13 cellular contexts compared by ENCODE assay signal in genomic region chr15:64232400-64232799, GRCh38.
A peak's percentile ranks its signal among the peaks of the same experiment; 100 is the strongest.
DNase-seq lines count a peak whose midpoint lies in the region; FAIRE-seq and TF ChIP-seq lines count a peak whose summit lies in the region.
"Had no signal": no experiment of that assay in that cellular context is flagged by ENCODE, and none has a peak within 500 bp of the region (broad histone marks: within the 10 kb centered on the region; RNA-seq: fewer than 3 reads in every experiment).

No MANE protein-coding gene starts in this region.

- peak; percentile 90 for DNase-seq in ELR (ENCODE audit: low read depth)
- DNase-seq in PC-9: peak in 1 of 2 experiments; percentile 56
- no peak for DNase-seq in endothelial cell of umbilical vein (ENCODE audit: low read depth, low spot score)
- no peak for DNase-seq in osteoblast (ENCODE audit: insufficient read length, low spot score, missing footprints)
- DNase-seq in activated CD4-positive, alpha-beta T cell treated with anti-CD3 and anti-CD28 coated beads for 48 hours: no peak
- DNase-seq in KG1 (lab: John Stamatoyannopoulos, UW): no peak
- DNase-seq in NCI-H2171 (lab: John Stamatoyannopoulos, UW): no peak
- DNase-seq in NCI-H187 (lab: John Stamatoyannopoulos, UW): no peak
- DNase-seq: activated CD4-positive, alpha-beta memory T cell treated with anti-CD3 and anti-CD28 coated beads for 36 hours; activated effector memory CD4-positive, alpha-beta T cell treated with Interleukin-2 at 50 U/mL for 16 hours; NCI-H2227 treated with DMSO at 0.1 percent for 48 hours; stomach had no signal

- H3K4me3 ChIP-seq in PC-9 (no peak overlapping the region), endothelial cell of umbilical vein (replicated peaks in 1 of 3; ENCODE audit: insufficient read depth in 1 of 3, low read depth in 1 of 3, low read length in 3 of 3) (no peak overlapping the region), osteoblast (ENCODE audit: insufficient read depth, low read length) (no peak overlapping the region)
- H3K4me3 ChIP-seq: stomach had no signal

- dilution Hi-C loops in endothelial cell of umbilical vein (cut with MboI; ENCODE audit: extremely low pct_ligation_motif_present, low sequenced_read_pairs): no loop called here

- H3K27ac ChIP-seq in PC-9 (peak overlapping the region; percentile 37), endothelial cell of umbilical vein (ENCODE audit: insufficient read depth, low read depth, low read length) (no peak overlapping the region), osteoblast (ENCODE audit: low read depth, low read length) (peak overlapping the region; percentile 52)
- H3K27ac ChIP-seq: C4-2B, stomach had no signal

- H3K79me2 ChIP-seq in PC-9 (ENCODE audit: low read depth) (no peaks in the 10 kb centered on the region; the same call in 1 of the 2 replicates), endothelial cell of umbilical vein (ENCODE audit: control insufficient read depth, insufficient read depth, low read length) (peaks cover 2% of the 10 kb centered on the region), osteoblast (ENCODE audit: insufficient read depth, low read length) (peaks cover 60% of the 10 kb centered on the region)

- H3K9me2 ChIP-seq in PC-9 (ENCODE audit: insufficient read depth): no peaks in the 10 kb centered on the region

- H3K4me2 ChIP-seq in PC-9 (peak overlapping the region; percentile 36; the same call in 1 of the 2 replicates), endothelial cell of umbilical vein (ENCODE audit: insufficient read depth, low read length) (no peak overlapping the region), osteoblast (ENCODE audit: insufficient read depth, low read length) (peak overlapping the region; percentile 43)

- BruUV-seq in PC-9 (replicated peaks; lab: Mats Ljungman, UMichigan): no TSS peak
- no TSS peak for BruUV-seq in endothelial cell of umbilical vein (replicated peaks; lab: Mats Ljungman, UMichigan)

- H3K4me1 ChIP-seq in PC-9 (replicated peaks; ENCODE audit: insufficient read depth) (peaks cover 15% of the 10 kb centered on the region), endothelial cell of umbilical vein (ENCODE audit: control insufficient read depth, extremely low read depth, insufficient read depth, low read length) (peaks cover 6% of the 10 kb centered on the region), osteoblast (ENCODE audit: insufficient read depth, low read length) (peaks cover 15% of the 10 kb centered on the region)
- H3K4me1 ChIP-seq: stomach had no signal

- intact Hi-C loops in PC-9 (cut with micrococcal nuclease; ENCODE audit: unreplicated experiment): no loop called here
- intact Hi-C loops in endothelial cell of umbilical vein (cut with micrococcal nuclease): no loop called here

- FAIRE-seq in endothelial cell of umbilical vein (lab: Jason Lieb, UNC): no peak

- H2AFZ ChIP-seq in PC-9 (no peak overlapping the region), endothelial cell of umbilical vein (ENCODE audit: low read depth, low read length) (no peak overlapping the region), osteoblast (ENCODE audit: low read length) (no peak overlapping the region)

- no peak overlapping the region for H3K9ac ChIP-seq in endothelial cell of umbilical vein (replicated peaks; ENCODE audit: extremely low read depth, insufficient read depth, low read length)

- H3F3A ChIP-seq in PC-9 (ENCODE audit: insufficient read depth, low read depth): peaks cover 5% of the 10 kb centered on the region; the same call in 1 of the 2 replicates

- H4K20me1 ChIP-seq in PC-9 (ENCODE audit: insufficient read depth) (0 out of 2 replicates have a peak, but pooled peaks cover 3% of the 10 kb centered on the region), endothelial cell of umbilical vein (replicated peaks; ENCODE audit: control insufficient read depth, extremely low read depth, insufficient read depth, low read length) (peaks cover 3% of the 10 kb centered on the region), osteoblast (ENCODE audit: insufficient read depth, low read length) (peaks cover 16% of the 10 kb centered on the region)

- no peaks in the 10 kb centered on the region for H3K9me1 ChIP-seq in endothelial cell of umbilical vein (replicated peaks; ENCODE audit: control insufficient read depth, extremely low read depth, insufficient read depth, low read length)

- no peak for TF ChIP-seq POLR2A in endothelial cell of umbilical vein (IDR thresholded peaks at IDR 0.05; ENCODE audit: low read depth, low read length)

- H3K36me3 ChIP-seq in PC-9 (ENCODE audit: low read depth) (no peaks in the 10 kb centered on the region), endothelial cell of umbilical vein (ENCODE audit: control insufficient read depth in 2 of 2, extremely low read depth in 1 of 2, insufficient read depth in 2 of 2, low read length in 2 of 2) (no peaks in the 10 kb centered on the region), osteoblast (ENCODE audit: insufficient read depth, low read length) (no peaks in the 10 kb centered on the region)
- H3K36me3 ChIP-seq: stomach had no signal

- TF ChIP-seq CTCF in PC-9 (conservative IDR thresholded peaks at IDR 0.05) (no peak), endothelial cell of umbilical vein (IDR thresholded peaks at IDR 0.05; ENCODE audit: extremely low read depth in 1 of 2, insufficient read depth in 1 of 2, low read depth in 1 of 2, low read length in 2 of 2) (no peak), osteoblast (IDR thresholded peaks at IDR 0.05; ENCODE audit: extremely low read depth, low read depth, low read length) (no peak)

- CTCF ChIA-PET in PC-9 (lab: Charles Lee): no interaction called here
- CTCF ChIA-PET in endothelial cell of umbilical vein (lab: Charles Lee): interaction anchor here (0.8 to 2.1 kb wide), 4 partner anchors 12 to 271 kb away, joined by 3 to 6 read pairs (median 4); no protein-coding TSS in a partner anchor

- POLR2A ChIA-PET in PC-9 (lab: Charles Lee; ENCODE audit: unreplicated experiment): interaction anchor here (0.6 kb wide), 2 partner anchors 22 to 41 kb away, joined by 3 to 6 read pairs; no protein-coding TSS in a partner anchor
- POLR2A ChIA-PET in endothelial cell of umbilical vein (lab: Charles Lee): no interaction called here

- no peaks in the 10 kb centered on the region for H3K9me3 ChIP-seq in PC-9 (ENCODE audit: insufficient read depth, low read depth)
- no peaks in the 10 kb centered on the region for H3K9me3 ChIP-seq in endothelial cell of umbilical vein (replicated peaks; ENCODE audit: control insufficient read depth, insufficient read depth, low read length)
- no peaks in the 10 kb centered on the region for H3K9me3 ChIP-seq in osteoblast (ENCODE audit: low read depth, low read length)
- H3K9me3 ChIP-seq: stomach had no signal

- no peaks in the 10 kb centered on the region for H3K27me3 ChIP-seq in PC-9 (ENCODE audit: insufficient read depth, low read depth)
- no peaks in the 10 kb centered on the region for H3K27me3 ChIP-seq in endothelial cell of umbilical vein (ENCODE audit: control insufficient read depth in 2 of 2, insufficient read depth in 2 of 2, low read length in 2 of 2)
- no peaks in the 10 kb centered on the region for H3K27me3 ChIP-seq in osteoblast (ENCODE audit: insufficient read depth, low read length)
- H3K27me3 ChIP-seq: stomach had no signal

TF ChIP-seq in endothelial cell of umbilical vein, 7 proteins besides CTCF, POLR2A, EP300 and RAD21:
- TF ChIP-seq MYC (IDR thresholded peaks at IDR 0.05; ENCODE audit: low read depth, low read length) (no peak), FOS (IDR thresholded peaks at IDR 0.05; ENCODE audit: borderline replicate concordance, insufficient read depth, low read length) (peak; percentile 42)
